ENCODE assay signal across 29 cellular contexts in the genomic region with DNA sequence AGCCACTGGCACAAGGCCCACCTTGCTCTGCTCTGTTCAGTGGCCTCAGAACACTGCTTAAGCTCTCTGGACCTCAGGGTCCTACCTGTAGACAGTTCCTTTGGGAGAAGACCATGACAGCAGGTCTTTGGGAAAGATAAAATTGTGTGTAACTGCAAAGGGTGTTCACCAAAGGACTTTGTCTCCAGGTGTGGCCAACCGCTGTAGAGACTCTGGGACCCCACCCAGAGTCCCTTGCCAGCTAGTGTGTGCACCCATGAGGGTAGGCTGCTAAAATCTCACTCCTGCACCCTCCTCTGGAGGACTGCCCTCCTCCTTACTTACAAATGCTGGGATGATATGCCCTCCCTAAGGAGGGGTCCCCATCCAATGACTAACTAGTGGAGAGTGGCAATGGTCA.
"Had no signal": no experiment of that assay in that cellular context is flagged by ENCODE, and none has a peak within 500 bp of the region (broad histone marks: within the 10 kb centered on the region; RNA-seq: fewer than 3 reads in every experiment).

No MANE protein-coding gene starts in this region.

- H3K9me3 Mint-ChIP-seq: natural killer cell; neural progenitor cell; stimulated activated naive CD8-positive, alpha-beta T cell treated with anti-CD3 and anti-CD28 coated beads, Interleukin-15, amount 100 ng/mL, for 72 hours had no signal

- H3K27me3 Mint-ChIP-seq: stimulated activated memory B cell treated with anti-CD40 and anti-IgM and Interleukin-4, amounts not matched to agents 10 μg/mL and 1 μg/mL and 100 μg/mL, for 72 hours had no signal

- DNase-seq: natural killer cell; occipital lobe; ovary; posterior cingulate gyrus; psoas muscle; right cardiac atrium; right lobe of liver; sigmoid colon; small intestine; stimulated activated CD4-positive, alpha-beta T cell treated with anti-CD3 and anti-CD28 coated beads, Interleukin-1b, Interleukin-23, amount 100 ng/mL, for 48 hours; stimulated activated CD4-positive, alpha-beta T cell treated with anti-CD3 and anti-CD28 coated beads, Interleukin-4, amount 100 ng/mL, for 1 hour; stimulated activated CD4-positive, alpha-beta T cell treated with anti-CD3 and anti-CD28 coated beads, Interleukin-4, amount 100 ng/mL, for 4 hours; stimulated activated CD8-positive, alpha-beta memory T cell treated with anti-CD3 and anti-CD28 coated beads, Interleukin-4, amount 100 ng/mL, for 48 hours; stimulated activated naive CD4-positive, alpha-beta T cell; stimulated activated naive CD8-positive, alpha-beta T cell treated with anti-CD3 and anti-CD28 coated beads, Interleukin-15, amount 100 ng/mL, for 72 hours; stimulated activated naive CD8-positive, alpha-beta T cell treated with anti-CD3 and anti-CD28 coated beads, Interleukin-15, Interleukin-2, amounts not matched to agents 100 U/mL and 50 U/mL, for 24 hours; substantia nigra; testis; tibial artery; trophoblast cell; upper lobe of left lung had no signal

- ATAC-seq: natural killer cell; psoas muscle; right cardiac atrium; right lobe of liver; stimulated activated memory B cell treated with anti-CD40 and anti-IgM and Interleukin-4, amounts not matched to agents 10 μg/mL and 1 μg/mL and 100 μg/mL, for 72 hours; stimulated activated naive CD8-positive, alpha-beta T cell treated with anti-CD3 and anti-CD28 coated beads, Interleukin-15, amount 100 ng/mL, for 72 hours; stimulated activated naive CD8-positive, alpha-beta T cell treated with anti-CD3 and anti-CD28 coated beads, Interleukin-15, Interleukin-2, amounts not matched to agents 100 U/mL and 50 U/mL, for 24 hours had no signal

- H3K79me2 ChIP-seq: parathyroid adenoma had no signal

- H3K36me3 ChIP-seq: neural progenitor cell, ovary, right lobe of liver, sigmoid colon, suprapubic skin, tibial artery, upper lobe of left lung, vagina had no signal

- H3K27ac Mint-ChIP-seq: natural killer cell; nephron; neural progenitor cell; progenitor cell of endocrine pancreas; stimulated activated memory B cell treated with anti-CD40 and anti-IgM and Interleukin-4, amounts not matched to agents 10 μg/mL and 1 μg/mL and 100 μg/mL, for 72 hours had no signal

- H3K27me3 ChIP-seq: neural progenitor cell, ovary, right lobe of liver, sigmoid colon, suprapubic skin, testis, tibial artery, upper lobe of left lung, vagina had no signal

- H3K27ac ChIP-seq: neural progenitor cell, ovary, parathyroid adenoma, psoas muscle, right lobe of liver, sigmoid colon, suprapubic skin, testis, tibial artery, upper lobe of left lung, vagina had no signal

- H3K9me3 ChIP-seq: ovary, psoas muscle, right lobe of liver, sigmoid colon, suprapubic skin, testis, tibial artery, upper lobe of left lung, vagina had no signal

- H3K4me1 Mint-ChIP-seq: natural killer cell; stimulated activated memory B cell treated with anti-CD40 and anti-IgM and Interleukin-4, amounts not matched to agents 10 μg/mL and 1 μg/mL and 100 μg/mL, for 72 hours; stimulated activated naive CD8-positive, alpha-beta T cell treated with anti-CD3 and anti-CD28 coated beads, Interleukin-15, amount 100 ng/mL, for 72 hours had no signal

- FAIRE-seq: small intestine, urothelium cell line had no signal

- H3K9ac ChIP-seq: neural progenitor cell, parathyroid adenoma had no signal

- H3K4me1 ChIP-seq: neural progenitor cell, parathyroid adenoma, psoas muscle, right lobe of liver, suprapubic skin, testis, tibial artery, upper lobe of left lung, vagina had no signal

- H3K36me3 Mint-ChIP-seq: natural killer cell; neural progenitor cell; stimulated activated memory B cell treated with anti-CD40 and anti-IgM and Interleukin-4, amounts not matched to agents 10 μg/mL and 1 μg/mL and 100 μg/mL, for 72 hours had no signal

- H3K4me3 Mint-ChIP-seq: natural killer cell; nephron; stimulated activated memory B cell treated with anti-CD40 and anti-IgM and Interleukin-4, amounts not matched to agents 10 μg/mL and 1 μg/mL and 100 μg/mL, for 72 hours; stimulated activated naive CD8-positive, alpha-beta T cell treated with anti-CD3 and anti-CD28 coated beads, Interleukin-15, amount 100 ng/mL, for 72 hours had no signal

- H3K4me2 ChIP-seq: neural progenitor cell had no signal

- H3K4me3 ChIP-seq: neural progenitor cell, ovary, psoas muscle, right lobe of liver, sigmoid colon, suprapubic skin, testis, tibial artery, upper lobe of left lung, vagina had no signal

- H2AFZ ChIP-seq: neural progenitor cell, parathyroid adenoma had no signal
